ENCODE assay signal across 4 cellular contexts in genomic region chr2:98383166-98383565, GRCh38.
TF ChIP-seq lines count a peak whose summit lies in the region.

No MANE protein-coding gene starts in this region.

TF ChIP-seq in SK-N-SH, 30 proteins besides CTCF, POLR2A, EP300 and RAD21:
- TF ChIP-seq EZH2phosphoT487 (IDR thresholded peaks at IDR 0.05; ENCODE audit: borderline replicate concordance, low read depth) (no peak), YY1 (IDR thresholded peaks at IDR 0.05; ENCODE audit: low read depth) (no peak), ELF1 (IDR thresholded peaks at IDR 0.05) (no peak)

TF ChIP-seq in SK-N-SH treated with all-trans-retinoic acid at 6 μM for 48 hours, 23 proteins besides CTCF, POLR2A, EP300 and RAD21:
- TF ChIP-seq CSRNP3 (CRISPR knock-in tag; IDR thresholded peaks at IDR 0.05): no peak
- no peak for TF ChIP-seq POU6F1 (CRISPR knock-in tag; IDR thresholded peaks at IDR 0.05; ENCODE audit: borderline replicate concordance, low read depth)
- no peak for TF ChIP-seq PPARA (CRISPR knock-in tag; IDR thresholded peaks at IDR 0.05; ENCODE audit: borderline replicate concordance)
- no peak for TF ChIP-seq SNAI2 (CRISPR knock-in tag; IDR thresholded peaks at IDR 0.05)
- TF ChIP-seq TCF4 (CRISPR knock-in tag; IDR thresholded peaks at IDR 0.05; ENCODE audit: borderline replicate concordance): no peak
- no peak for TF ChIP-seq ZNF8 (CRISPR knock-in tag; IDR thresholded peaks at IDR 0.05)
- no peak for TF ChIP-seq RARB (CRISPR knock-in tag; IDR thresholded peaks at IDR 0.05)
- no peak for TF ChIP-seq ARNTL (CRISPR knock-in tag; IDR thresholded peaks at IDR 0.05; ENCODE audit: borderline replicate concordance, low read depth)
- no peak for TF ChIP-seq ESRRG (CRISPR knock-in tag; IDR thresholded peaks at IDR 0.05)
- TF ChIP-seq GLIS3 (CRISPR knock-in tag; IDR thresholded peaks at IDR 0.05): no peak

TF ChIP-seq in HEK293, 187 proteins besides CTCF, POLR2A, EP300 and RAD21:
- TF ChIP-seq, protein P1, sequence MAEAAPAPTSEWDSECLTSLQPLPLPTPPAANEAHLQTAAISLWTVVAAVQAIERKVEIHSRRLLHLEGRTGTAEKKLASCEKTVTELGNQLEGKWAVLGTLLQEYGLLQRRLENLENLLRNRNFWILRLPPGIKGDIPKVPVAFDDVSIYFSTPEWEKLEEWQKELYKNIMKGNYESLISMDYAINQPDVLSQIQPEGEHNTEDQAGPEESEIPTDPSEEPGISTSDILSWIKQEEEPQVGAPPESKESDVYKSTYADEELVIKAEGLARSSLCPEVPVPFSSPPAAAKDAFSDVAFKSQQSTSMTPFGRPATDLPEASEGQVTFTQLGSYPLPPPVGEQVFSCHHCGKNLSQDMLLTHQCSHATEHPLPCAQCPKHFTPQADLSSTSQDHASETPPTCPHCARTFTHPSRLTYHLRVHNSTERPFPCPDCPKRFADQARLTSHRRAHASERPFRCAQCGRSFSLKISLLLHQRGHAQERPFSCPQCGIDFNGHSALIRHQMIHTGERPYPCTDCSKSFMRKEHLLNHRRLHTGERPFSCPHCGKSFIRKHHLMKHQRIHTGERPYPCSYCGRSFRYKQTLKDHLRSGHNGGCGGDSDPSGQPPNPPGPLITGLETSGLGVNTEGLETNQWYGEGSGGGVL (tag by site-specific recombination; IDR thresholded peaks at IDR 0.05): peak; percentile 48
- TF ChIP-seq ZIC2 (tag by site-specific recombination; IDR thresholded peaks at IDR 0.05): peak; percentile 89
- 0 out of 2 replicates have a peak, but pooled peaks have one; percentile 27 for TF ChIP-seq FEZF1 (tag by site-specific recombination; IDR thresholded peaks at IDR 0.05)
- TF ChIP-seq GFI1B (tag by site-specific recombination; IDR thresholded peaks at IDR 0.05): no peak
TF ChIP-seq in HEK293: peak in this region for 3.

TF ChIP-seq in H1, 55 proteins besides CTCF, POLR2A, EP300 and RAD21:
- TF ChIP-seq RBBP5 (IDR thresholded peaks at IDR 0.05; ENCODE audit: borderline replicate concordance, low read depth, low read length) (no peak), SIRT6 (IDR thresholded peaks at IDR 0.05; ENCODE audit: low read length) (no peak), KDM4A (IDR thresholded peaks at IDR 0.05; ENCODE audit: low read depth, low read length, severe bottlenecking) (no peak), ZNF274 (IDR thresholded peaks at IDR 0.05; ENCODE audit: borderline replicate concordance, extremely low read depth, low read length) (no peak), GABPA (IDR thresholded peaks at IDR 0.05; ENCODE audit: borderline replicate concordance, insufficient read depth, low read length) (no peak), BCL11A (IDR thresholded peaks at IDR 0.05; ENCODE audit: low read depth in 2 of 2, low read length in 2 of 2) (no peak), RFX5 (IDR thresholded peaks at IDR 0.05; ENCODE audit: borderline replicate concordance, low read depth, low read length) (no peak), CBX5 (IDR thresholded peaks at IDR 0.05; ENCODE audit: low read depth, low read length) (no peak), RXRA (IDR thresholded peaks at IDR 0.05; ENCODE audit: insufficient read depth, low read depth, low read length) (no peak), SUZ12 (IDR thresholded peaks at IDR 0.05; ENCODE audit: low read length) (no peak), SP4 (IDR thresholded peaks at IDR 0.05; ENCODE audit: low read length) (no peak), SIX5 (IDR thresholded peaks at IDR 0.05; ENCODE audit: low read depth, low read length) (no peak)
